ENCODE assay signal across 8 cellular contexts in genomic region chr1:107140703-107141490, GRCh38. TPM values are rescaled to one million over a fixed set of nuclear protein-coding genes. Genes with fewer than 3 reads are reported as not detected.
DNase-seq lines count a peak whose midpoint lies in the region; ATAC-seq, FAIRE-seq and TF ChIP-seq lines count a peak whose summit lies in the region.

Gene NTNG1 (plus strand): TSS chr1:107141039.

- DNase-seq in A549 (ENCODE audit: low read depth in 1 of 2, low spot score in 1 of 2) (no peak), heart right ventricle (no peak), progenitor cell of endocrine pancreas (ENCODE audit: low spot score, unreplicated experiment) (peak; percentile 14), small intestine (no peak)
- no peak for DNase-seq in Jurkat, Clone E6-1 (ENCODE audit: low read depth, low spot score)
- DNase-seq in activated naive CD4-positive, alpha-beta T cell treated with anti-CD3 and anti-CD28 coated beads for 36 hours = peak; percentile 9

- H3K36me3 Mint-ChIP-seq in activated naive CD4-positive, alpha-beta T cell treated with anti-CD3 and anti-CD28 coated beads for 36 hours (ENCODE audit: low read depth) = no peaks in the 10 kb centered on the region
- H3K36me3 Mint-ChIP-seq in progenitor cell of endocrine pancreas (ENCODE audit: insufficient read depth) = no peaks in the 10 kb centered on the region

- no peak for TF ChIP-seq CTCF in A549 (IDR thresholded peaks at IDR 0.05)
- TF ChIP-seq CTCF in heart right ventricle (IDR thresholded peaks at IDR 0.05) = no peak
- no peak for TF ChIP-seq CTCF in progenitor cell of endocrine pancreas (IDR thresholded peaks at IDR 0.05; ENCODE audit: unreplicated experiment)

- 9% methylated on average over 18 of the region's 79 CpGs for WGBS in A549 (ENCODE audit: missing lambda C conversion rate)
- 1 to 2% methylated on average over 34 to 79 of the region's 79 CpGs for WGBS in heart right ventricle, 2 donors
- WGBS in small intestine, 3 donors = 1 to 3% (median 1%) methylated on average over 38 to 79 of the region's 79 CpGs

- H3K4me1 ChIP-seq in A549 (peaks cover 3% of the 10 kb centered on the region; the same call in 1 of the 3 replicates), heart right ventricle (peaks cover 0 to 24% (median 18%) of the 10 kb centered on the region in 9 donors), small intestine (ENCODE audit: control insufficient read depth in 2 of 2, insufficient read depth in 1 of 2, low read depth in 1 of 2, low read length in 1 of 2) (peaks cover 3 to 6% of the 10 kb centered on the region in 2 donors)

- FAIRE-seq in A549 (lab: Jason Lieb, UNC) (no peak), small intestine (lab: Jason Lieb, UNC) (no peak)

- POLR2A ChIA-PET in A549 (lab: Yijun Ruan, JAX) = no interaction called here

- 0 out of 6 replicates have a peak within 1 kb of the TSS, but pooled peaks of 1 of the 2 experiments have one; percentile 14 for H3K27ac ChIP-seq in A549
- no peak within 1 kb of the TSS for H3K27ac ChIP-seq in heart right ventricle
- H3K27ac ChIP-seq in small intestine (ENCODE audit: low read depth in 1 of 2, low read length in 1 of 2) = no peak within 1 kb of the TSS

- H3K9me3 Mint-ChIP-seq in activated naive CD4-positive, alpha-beta T cell treated with anti-CD3 and anti-CD28 coated beads for 36 hours = no peaks in the 10 kb centered on the region
- H3K9me3 Mint-ChIP-seq in progenitor cell of endocrine pancreas (ENCODE audit: low read depth) = no peaks in the 10 kb centered on the region

- CTCF ChIA-PET in A549 (lab: Yijun Ruan, JAX) = interaction anchor here (1.0 kb wide), 1 partner anchor 12 kb away, joined by 3 read pairs; no protein-coding TSS in a partner anchor
- CTCF ChIA-PET in activated naive CD4-positive, alpha-beta T cell treated with anti-CD3 and anti-CD28 coated beads for 36 hours (lab: Charles Lee) = no interaction called here

- H3K36me3 ChIP-seq in heart right ventricle (no peaks in the 10 kb centered on the region), small intestine (ENCODE audit: control insufficient read depth in 2 of 2, insufficient read depth in 2 of 2, low read length in 2 of 2) (no peaks in the 10 kb centered on the region)

- TF ChIP-seq POLR2A in A549 (IDR thresholded peaks at IDR 0.05; ENCODE audit: low read length) = no peak

- no peak within 1 kb of the TSS for H3K27ac Mint-ChIP-seq in activated naive CD4-positive, alpha-beta T cell treated with anti-CD3 and anti-CD28 coated beads for 36 hours
- no peak within 1 kb of the TSS for H3K27ac Mint-ChIP-seq in progenitor cell of endocrine pancreas

- intact Hi-C loops in activated naive CD4-positive, alpha-beta T cell treated with anti-CD3 and anti-CD28 coated beads for 36 hours (cut with micrococcal nuclease) = loop anchor here (1.0 kb wide), 1 partner anchor 83 kb away; no protein-coding TSS in a partner anchor
- intact Hi-C loops in heart right ventricle (cut with DNase I) = no loop called here

- peak within 1 kb of the TSS; percentile 46 for H3K4me3 ChIP-seq in A549
- peak within 1 kb of the TSS; percentile 8 for H3K4me3 ChIP-seq in Jurkat, Clone E6-1 (ENCODE audit: low read length)
- H3K4me3 ChIP-seq in heart right ventricle = peak within 1 kb of the TSS; percentile 29 to 62 (median 51)
- peak within 1 kb of the TSS in 1 of 2 donors; percentile 40 for H3K4me3 ChIP-seq in small intestine (ENCODE audit: low read depth in 1 of 2, low read length in 2 of 2)

- no peak for TF ChIP-seq RAD21 in A549 (conservative IDR thresholded peaks at IDR 0.05 in 1 of 2, IDR thresholded peaks at IDR 0.05 in 1 of 2)

- H3K27me3 ChIP-seq in heart right ventricle (peaks cover 0 to 91% (median 77%) of the 10 kb centered on the region in 7 donors), small intestine (ENCODE audit: control insufficient read depth in 2 of 2, insufficient read depth in 2 of 2, low read length in 2 of 2) (peaks cover 0 to 9% of the 10 kb centered on the region in 2 donors)

- peak within 1 kb of the TSS; percentile 89 for H3K4me2 ChIP-seq in A549

- TF ChIP-seq EP300 in A549 (IDR thresholded peaks at IDR 0.05) = no peak

- peak; percentile 54 to 79; a peak in 3 of 6 replicates for ATAC-seq in A549
- ATAC-seq in GM18867 (IDR thresholded peaks at IDR 0.05; ENCODE audit: unreplicated experiment) = peak; percentile 44
- ATAC-seq in heart right ventricle = peak in 4 of 8 donors; percentile 34 to 58 (median 38)
- ATAC-seq in HG03565 (IDR thresholded peaks at IDR 0.05; ENCODE audit: unreplicated experiment) = no peak

- peak within 1 kb of the TSS; percentile 73 for H3K4me3 Mint-ChIP-seq in activated naive CD4-positive, alpha-beta T cell treated with anti-CD3 and anti-CD28 coated beads for 36 hours
- peak within 1 kb of the TSS; percentile 77 for H3K4me3 Mint-ChIP-seq in progenitor cell of endocrine pancreas (ENCODE audit: low read depth)

- H3K9me3 ChIP-seq in A549 (no peaks in the 10 kb centered on the region), heart right ventricle (no peaks in the 10 kb centered on the region), small intestine (ENCODE audit: control insufficient read depth, low read depth) (no peaks in the 10 kb centered on the region)

- H3K4me1 Mint-ChIP-seq in activated naive CD4-positive, alpha-beta T cell treated with anti-CD3 and anti-CD28 coated beads for 36 hours (ENCODE audit: low read depth) = peaks cover 16% of the 10 kb centered on the region
- peaks cover 13% of the 10 kb centered on the region for H3K4me1 Mint-ChIP-seq in progenitor cell of endocrine pancreas (ENCODE audit: low read depth)

- peaks cover 57% of the 10 kb centered on the region for H3K27me3 Mint-ChIP-seq in activated naive CD4-positive, alpha-beta T cell treated with anti-CD3 and anti-CD28 coated beads for 36 hours (ENCODE audit: low read depth)
- H3K27me3 Mint-ChIP-seq in progenitor cell of endocrine pancreas = peaks cover 42% of the 10 kb centered on the region

TF ChIP-seq in A549, 52 proteins besides CTCF, POLR2A, EP300 and RAD21:
- TF ChIP-seq RARB (CRISPR knock-in tag; IDR thresholded peaks at IDR 0.05) (no peak), HMGXB4 (CRISPR knock-in tag; IDR thresholded peaks at IDR 0.05; ENCODE audit: borderline replicate concordance) (no peak), PHF8 (IDR thresholded peaks at IDR 0.05; ENCODE audit: borderline replicate concordance, low read depth) (no peak), JUN (IDR thresholded peaks at IDR 0.05) (no peak), POLR2AphosphoS2 (conservative IDR thresholded peaks at IDR 0.05; ENCODE audit: low read length) (no peak), MAZ (IDR thresholded peaks at IDR 0.05; ENCODE audit: borderline replicate concordance, low read depth, low read length) (no peak), ESRRA (IDR thresholded peaks at IDR 0.05; ENCODE audit: borderline replicate concordance, low read length) (no peak), BHLHE40 (IDR thresholded peaks at IDR 0.05; ENCODE audit: low read depth, low read length) (no peak), MAFK (IDR thresholded peaks at IDR 0.05; ENCODE audit: partially characterized antibody) (no peak), KDM5A (IDR thresholded peaks at IDR 0.05) (no peak), TFCP2L1 (CRISPR knock-in tag; IDR thresholded peaks at IDR 0.05) (no peak), MAX (IDR thresholded peaks at IDR 0.05) (no peak), RNF2 (IDR thresholded peaks at IDR 0.05; ENCODE audit: borderline replicate concordance, low read depth) (no peak)

RNA-seq across cellular contexts. Expression of gene NTNG1, which starts in this region (rescaled TPM):
- not detected in 2 replicates for polyA plus RNA-seq in A549 (2011; rRNA removed)
- polyA plus RNA-seq in A549 (2012; cell fraction: cytosol; rRNA removed) = not detected in 2 replicates
- polyA plus RNA-seq in A549 (2012; cell fraction: nucleus; rRNA removed) = not detected in 2 replicates
- not detected in 3 replicates for polyA plus RNA-seq in A549 (2017; fragmentation: RNase III; extraction: RNeasy Plus Mini Kit Qiagen cat#74134 plus additional on column Dnase treatment)
- not detected in 2 replicates for polyA minus RNA-seq in A549 (2011; rRNA and poly(A)+ RNA removed)
- not detected for polyA plus RNA-seq in Jurkat, Clone E6-1 (2012; ENCODE audit: insufficient read depth, insufficient read length)
- total RNA-seq in activated naive CD4-positive, alpha-beta T cell treated with anti-CD3 and anti-CD28 coated beads for 36 hours = not detected
- under 1 TPM in 1 of 10 donors, not detected in 9; 0.06 TPM for total RNA-seq in heart right ventricle
- not detected for polyA plus RNA-seq in heart right ventricle
- 1.1 and 2.5 TPM in 2 replicates for total RNA-seq in progenitor cell of endocrine pancreas
- polyA plus RNA-seq in small intestine = under 1 TPM in 1 of 3 donors, not detected in 2; 0.27 TPM

Comparison
In these comparisons a context has a peak if more than half of its experiments do, and no peak if none do; other contexts are left out.
1. Peak in ATAC-seq, H3K4me3 ChIP-seq and H3K4me2 ChIP-seq in A549; RNA of the gene not detected or under 1 TPM.
2. Peak in DNase-seq in activated naive CD4-positive, alpha-beta T cell treated with anti-CD3 and anti-CD28 coated beads for 36 hours; RNA of the gene not detected or under 1 TPM.